ENCODE assay signal across 16 cellular contexts in genomic region chr1:119595606-119596005, GRCh38. TPM values are rescaled to one million over a fixed set of nuclear protein-coding genes. Genes with fewer than 3 reads are reported as not detected.
DNase-seq lines count a peak whose midpoint lies in the region; ATAC-seq lines count a peak whose summit lies in the region.
"Had no signal": no experiment of that assay in that cellular context is flagged by ENCODE, and none has a peak within 500 bp of the region (broad histone marks: within the 10 kb centered on the region; RNA-seq: fewer than 3 reads in every experiment).

No MANE protein-coding gene starts in this region.

- in situ Hi-C loops in SK-MEL-5 (cut with HindIII; ENCODE audit: low pct_unique_long_range_greater_than_20kb, low sequenced_read_pairs): no loop called here

- H3K27ac ChIP-seq in epithelial cell of prostate: peak overlapping the region; percentile 67
- H3K27ac ChIP-seq: A549, HL-60 had no signal

- ATAC-seq in GM18519 (IDR thresholded peaks at IDR 0.05; ENCODE audit: low FRiP score, unreplicated experiment) (no peak), esophagus mucosa (no peak)
- ATAC-seq: A549, GM12878, GM23338 had no signal

- DNase-seq in SK-MEL-5 (ENCODE audit: low read depth, low spot score): peak; percentile 88
- no peak for DNase-seq in epithelial cell of prostate (ENCODE audit: low read depth, low spot score)
- peak; percentile 82 for DNase-seq in pons (ENCODE audit: low spot score)
- peak; percentile 61 for DNase-seq in superior temporal gyrus (ENCODE audit: extremely low spot score)
- no peak for DNase-seq in NCI-H146 (lab: John Stamatoyannopoulos, UW)
- DNase-seq in midbrain (lab: John Stamatoyannopoulos, UW): no peak
- DNase-seq: Calu3; CD8-positive, alpha-beta memory T cell; DMS 273 treated with DMSO at 0.1 percent for 48 hours; H7 had no signal

RNA-seq across cellular contexts. Expression of gene ZNF697, which starts 52.5 kb away (rescaled TPM):
- 80.6 and 82.3 TPM in 2 replicates for total RNA-seq in SK-MEL-5 (2014; rRNA removed; shearing (Covaris generic))
- polyA plus RNA-seq in SK-MEL-5 (2015; cell fraction: cytosol; rRNA removed): 54.2 and 67.1 TPM in 2 replicates
- polyA plus RNA-seq in SK-MEL-5 (2015; cell fraction: nucleus; rRNA removed): 60.9 and 63.3 TPM in 2 replicates
- total RNA-seq in esophagus mucosa: 1.00 TPM
- polyA plus RNA-seq: CD8-positive, alpha-beta memory T cell had no signal

Comparison
In these comparisons a context has a peak if more than half of its experiments do, and no peak if none do; other contexts are left out.
1. DNase-seq: peak in SK-MEL-5 (single experiment), pons (single experiment) and superior temporal gyrus (single experiment); none in epithelial cell of prostate (single experiment), NCI-H146 (single experiment) and midbrain (single experiment).
2. RNA of gene ZNF697, which starts 52.5 kb away (total RNA-seq): 80.6 to 82.3 TPM in SK-MEL-5; 1.00 TPM in esophagus mucosa (single experiment); every median in the first group is over 10 times any median in the second.